ENCODE assay signal across 9 cellular contexts in genomic region chr7:101884671-101885596, GRCh38.
DNase-seq lines count a peak whose midpoint lies in the region; ATAC-seq, FAIRE-seq and TF ChIP-seq lines count a peak whose summit lies in the region.
"Had no signal": no experiment of that assay in that cellular context is flagged by ENCODE, and none has a peak within 500 bp of the region (broad histone marks: within the 10 kb centered on the region; RNA-seq: fewer than 3 reads in every experiment).

No MANE protein-coding gene starts in this region.

- H3K4me3 ChIP-seq in K562, result no peak overlapping the region
- no peak overlapping the region for H3K4me3 ChIP-seq in thoracic aorta

- TF ChIP-seq RAD21 in K562 (CRISPR knock-in tag; conservative IDR thresholded peaks at IDR 0.05 in 1 of 2, IDR thresholded peaks at IDR 0.05 in 1 of 2), result no peak

- no peak overlapping the region for H3K4me3 Mint-ChIP-seq in activated naive CD4-positive, alpha-beta T cell treated with anti-CD3 and anti-CD28 coated beads for 36 hours

- no peaks in the 10 kb centered on the region for H3K9me3 Mint-ChIP-seq in activated naive CD4-positive, alpha-beta T cell treated with anti-CD3 and anti-CD28 coated beads for 36 hours

- CTCF ChIA-PET in activated naive CD4-positive, alpha-beta T cell treated with anti-CD3 and anti-CD28 coated beads for 36 hours (lab: Charles Lee), result no interaction called here
- CTCF ChIA-PET in K562 (lab: Yijun Ruan, JAX; ENCODE audit: low intra/inter-chr PET ratio), result no interaction called here

- no peak for TF ChIP-seq CTCF in K562 (IDR thresholded peaks at IDR 0.05 in 2 of 3, conservative IDR thresholded peaks at IDR 0.05 in 1 of 3; ENCODE audit: insufficient read depth in 2 of 3, low read depth in 1 of 3, low read length in 3 of 3)
- TF ChIP-seq CTCF in thoracic aorta (IDR thresholded peaks at IDR 0.05), result no peak

- H3K9me3 ChIP-seq in K562 (replicated peaks; ENCODE audit: control insufficient read depth, insufficient read depth, low read depth, low read length) (no peaks in the 10 kb centered on the region), thoracic aorta (no peaks in the 10 kb centered on the region)

- no peaks in the 10 kb centered on the region for H3K27me3 ChIP-seq in K562 (ENCODE audit: control insufficient read depth in 2 of 2, insufficient read depth in 2 of 2, low read length in 2 of 2)
- no peaks in the 10 kb centered on the region for H3K27me3 ChIP-seq in thoracic aorta (replicated peaks; ENCODE audit: insufficient read depth)

- no peaks in the 10 kb centered on the region for H3K36me3 Mint-ChIP-seq in activated naive CD4-positive, alpha-beta T cell treated with anti-CD3 and anti-CD28 coated beads for 36 hours (ENCODE audit: low read depth)

- H3K4me2 ChIP-seq in K562 (ENCODE audit: insufficient read depth, low read length), result no peak overlapping the region

- 72% methylated on average over 13 of the region's 13 CpGs for WGBS in K562 (ENCODE audit: insufficient coverage, low coverage, missing lambda C conversion rate)

- no peak for TF ChIP-seq POLR2A in K562 (conservative IDR thresholded peaks at IDR 0.05)

- BruUV-seq in K562 (replicated peaks; lab: Mats Ljungman, UMichigan), result no TSS peak

- H3K27ac Mint-ChIP-seq in activated naive CD4-positive, alpha-beta T cell treated with anti-CD3 and anti-CD28 coated beads for 36 hours, result no peak overlapping the region

- no peak overlapping the region for H2AFZ ChIP-seq in K562 (ENCODE audit: low read depth, low read length)

- H3K4me1 ChIP-seq in K562 (replicated peaks in 1 of 2; ENCODE audit: control insufficient read depth in 2 of 2, insufficient read depth in 2 of 2, low read length in 2 of 2) (peaks cover 26 to 32% of the 10 kb centered on the region in 2 experiments), thoracic aorta (ENCODE audit: control insufficient read depth in 1 of 2, low read depth in 2 of 2) (peaks cover 37 to 66% of the 10 kb centered on the region in 2 donors)

- intact Hi-C loops in activated naive CD4-positive, alpha-beta T cell treated with anti-CD3 and anti-CD28 coated beads for 36 hours (cut with micrococcal nuclease), result no loop called here
- intact Hi-C loops in K562 (cut with micrococcal nuclease), result no loop called here

- ATAC-seq in HG02870 (IDR thresholded peaks at IDR 0.05; ENCODE audit: unreplicated experiment), result peak; percentile 71
- no peak for ATAC-seq in K562
- no peak for ATAC-seq in thoracic aorta (ENCODE audit: insufficient number of reproducible peaks, low FRiP score, low read depth)

- H4K20me1 ChIP-seq in K562 (replicated peaks; ENCODE audit: control insufficient read depth, insufficient read depth, low read length), result peaks cover 30% of the 10 kb centered on the region

- peak; percentile 61 for DNase-seq in activated naive CD4-positive, alpha-beta T cell treated with anti-CD3 and anti-CD28 coated beads for 36 hours
- no peak for DNase-seq in activated naive CD4-positive, alpha-beta T cell treated with anti-CD3 and anti-CD28 coated beads, Interleukin-2, amount 50 U/mL, for 16 hours
- DNase-seq in K562 (ENCODE audit: extremely low read depth in 1 of 4, low spot score in 3 of 4), result no peak
- no peak for DNase-seq in thoracic aorta (ENCODE audit: low spot score)
- DNase-seq in activated CD8-positive, alpha-beta memory T cell treated with anti-CD3 and anti-CD28 coated beads, Interleukin-2, amount 50 U/mL, for 48 hours, result no peak
- DNase-seq in NCI-H1092 (lab: John Stamatoyannopoulos, UW), result no peak
- DNase-seq in NCI-H774 (lab: John Stamatoyannopoulos, UW), result no peak
- DNase-seq: COR-L47 had no signal

- H3K9me1 ChIP-seq in K562 (ENCODE audit: control insufficient read depth, insufficient read depth, low read length), result no peaks in the 10 kb centered on the region

- H3K36me3 ChIP-seq in K562 (ENCODE audit: control insufficient read depth, insufficient read depth, low read length) (peaks cover 2% of the 10 kb centered on the region; the same call in 1 of the 3 replicates), thoracic aorta (no peaks in the 10 kb centered on the region)

- FAIRE-seq in K562 (lab: Jason Lieb, UNC), result no peak

- peaks cover 40% of the 10 kb centered on the region for H3K4me1 Mint-ChIP-seq in activated naive CD4-positive, alpha-beta T cell treated with anti-CD3 and anti-CD28 coated beads for 36 hours (ENCODE audit: low read depth)

- POLR2A ChIA-PET in K562 (lab: Yijun Ruan, JAX), result interaction anchor here (0.6 to 1.2 kb wide), 7 partner anchors 8 to 30 kb away, joined by 3 to 7 read pairs (median 3); no protein-coding TSS in a partner anchor

- no peaks in the 10 kb centered on the region for H3K27me3 Mint-ChIP-seq in activated naive CD4-positive, alpha-beta T cell treated with anti-CD3 and anti-CD28 coated beads for 36 hours (ENCODE audit: low read depth)

- H3K27ac ChIP-seq in K562 (ENCODE audit: extremely low read depth, low read depth, low read length) (no peak overlapping the region), thoracic aorta (peak overlapping the region; percentile 79 to 86)

- TF ChIP-seq EP300 in K562 (IDR thresholded peaks at IDR 0.05; ENCODE audit: low read length), result no peak

- H3K9ac ChIP-seq in K562 (ENCODE audit: insufficient read depth in 1 of 2, low read depth in 2 of 2, low read length in 2 of 2), result peak overlapping the region in 1 of 2 experiments; percentile 72; a peak in 2 of 4 replicates

- peaks cover 94% of the 10 kb centered on the region for H3K79me2 ChIP-seq in K562 (ENCODE audit: control insufficient read depth, insufficient read depth, low read length)

- in situ Hi-C loops in K562 (cut with MboI), result no loop called here

TF ChIP-seq in K562, 482 proteins besides CTCF, POLR2A, EP300 and RAD21 (continues in another document):
- TF ChIP-seq CHD2 (IDR thresholded peaks at IDR 0.05; ENCODE audit: low read depth, low read length) (no peak), GTF2B (IDR thresholded peaks at IDR 0.05; ENCODE audit: extremely low read depth, insufficient read length) (no peak), TOE1 (IDR thresholded peaks at IDR 0.05; ENCODE audit: borderline replicate concordance) (no peak), TOE1 (CRISPR knock-in tag; IDR thresholded peaks at IDR 0.05; ENCODE audit: borderline replicate concordance, low read depth) (no peak), SFPQ (IDR thresholded peaks at IDR 0.05; ENCODE audit: low read depth, low read length) (no peak), ZNF644 (tag; IDR thresholded peaks at IDR 0.05; ENCODE audit: low read depth) (no peak), JUN (IDR thresholded peaks at IDR 0.05; ENCODE audit: borderline replicate concordance, low read depth, low read length) (no peak), JUN (CRISPR knock-in tag; IDR thresholded peaks at IDR 0.05; ENCODE audit: borderline replicate concordance) (no peak), THAP7 (CRISPR knock-in tag; IDR thresholded peaks at IDR 0.05) (no peak), NKRF (IDR thresholded peaks at IDR 0.05; ENCODE audit: borderline replicate concordance) (no peak), MAX (CRISPR knock-in tag; IDR thresholded peaks at IDR 0.05) (0 out of 2 replicates have a peak, but pooled peaks have one; percentile 16)
